8 cellular contexts compared by ENCODE assay signal in the genomic region with DNA sequence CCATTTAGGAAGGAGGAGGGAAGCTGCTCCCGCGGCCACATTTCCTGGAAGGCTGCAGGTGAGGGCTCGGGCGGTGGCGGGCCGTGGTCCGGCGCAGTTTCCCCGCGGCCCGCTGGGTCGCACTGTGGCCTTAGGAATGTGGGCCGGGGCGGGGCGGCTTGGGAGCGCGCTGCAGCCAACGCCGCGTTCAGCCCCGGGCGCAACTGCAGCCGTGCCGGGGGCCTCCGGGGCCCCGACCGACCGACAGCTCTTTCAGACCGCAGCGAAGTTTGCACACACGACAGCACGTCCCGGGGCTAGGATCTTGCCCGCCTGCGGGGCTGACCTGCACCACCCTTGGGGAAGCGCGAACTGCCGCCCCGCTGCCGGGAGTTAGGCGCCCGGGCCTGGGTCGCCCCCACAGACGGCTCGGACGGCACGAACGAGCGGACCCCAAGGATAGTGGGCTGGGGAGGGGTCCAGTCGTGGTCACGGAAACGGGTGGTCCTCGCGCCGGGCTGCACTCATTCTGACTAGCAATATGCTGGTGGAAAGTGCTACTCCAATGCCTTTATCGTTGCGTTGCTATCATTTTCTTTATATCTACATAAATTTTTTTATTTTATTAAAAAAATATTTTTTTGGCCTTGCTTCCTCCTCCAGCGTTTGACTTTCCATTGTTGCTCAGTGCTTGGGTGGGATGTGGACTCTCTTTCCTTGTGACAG.
DNase-seq lines count a peak whose midpoint lies in the region; TF ChIP-seq lines count a peak whose summit lies in the region.

No MANE protein-coding gene starts in this region.

- no peak overlapping the region; a peak in 1 of 7 replicates for H3K27ac Mint-ChIP-seq in H9

- no peak overlapping the region for H3K23ac ChIP-seq in H9 (ENCODE audit: insufficient read length, low read depth, low read length)

- H2BK12ac ChIP-seq in H9 (ENCODE audit: insufficient read length, low read depth, low read length) = no peak overlapping the region

- H2BK120ac ChIP-seq in H9 (ENCODE audit: low read depth, low read length, poor library complexity, severe bottlenecking) = no peak overlapping the region

- peak overlapping the region; percentile 73 for H3K4me2 ChIP-seq in H9 (ENCODE audit: insufficient read depth, insufficient read length, low read length)

- H4K5ac ChIP-seq in H9 (ENCODE audit: insufficient read length, low read depth, low read length) = no peak overlapping the region

- H2AK5ac ChIP-seq in H9 (ENCODE audit: insufficient read length, low read length) = no peak overlapping the region

- H4K20me1 ChIP-seq in H9 (ENCODE audit: control insufficient read depth, insufficient read depth, insufficient read length) = no peaks in the 10 kb centered on the region

- peak overlapping the region; percentile 49 to 73 for H3K4me3 Mint-ChIP-seq in H9

- peaks cover 7% of the 10 kb centered on the region for H3K23me2 ChIP-seq in H9 (ENCODE audit: insufficient read length, low read depth, low read length, poor library complexity, severe bottlenecking)

- peaks cover 16 to 17% of the 10 kb centered on the region in 2 experiments for H3K4me1 Mint-ChIP-seq in H9

- no peaks in the 10 kb centered on the region for H3K79me2 ChIP-seq in H9 (ENCODE audit: insufficient read depth, low read length)

- no peaks in the 10 kb centered on the region for H3K36me3 ChIP-seq in esophagus (ENCODE audit: control insufficient read depth in 2 of 2, insufficient read depth in 2 of 2, low read length in 1 of 2)

- peaks cover 15% of the 10 kb centered on the region for H3K27me3 Mint-ChIP-seq in H9 (ENCODE audit: low read depth)

- no peak overlapping the region for H3K9ac ChIP-seq in H9 (ENCODE audit: extremely low read depth, insufficient read length, low read length)

- H4K8ac ChIP-seq in H9 (replicated peaks; ENCODE audit: insufficient read length, low read depth, low read length) = no peak overlapping the region

- H3T11ph ChIP-seq in H9 (ENCODE audit: low read length) = no peak overlapping the region

- H3K4me1 ChIP-seq in H9 (ENCODE audit: insufficient read depth, low read length) = no peaks in the 10 kb centered on the region
- no peaks in the 10 kb centered on the region for H3K4me1 ChIP-seq in esophagus (ENCODE audit: control insufficient read depth in 2 of 2, insufficient read depth in 2 of 2, low read length in 1 of 2)
- peaks cover 12% of the 10 kb centered on the region for H3K4me1 ChIP-seq in mononuclear cell (ENCODE audit: insufficient read depth, low read length)

- H3K4me3 ChIP-seq in esophagus (ENCODE audit: low read depth in 1 of 2, low read length in 2 of 2) (peak overlapping the region; percentile 51 to 56), mononuclear cell (ENCODE audit: low read length) (peak overlapping the region; percentile 40)

- H2BK20ac ChIP-seq in H9 (ENCODE audit: low read depth, low read length, poor library complexity, severe bottlenecking) = no peak overlapping the region

- WGBS in H9 (ENCODE audit: extremely low coverage, insufficient read length, low lambda C conversion rate) = no CpG with 5 or more reads among the region's 58 CpGs
- 1 to 2% methylated on average over 58 of the region's 58 CpGs for WGBS in esophagus, 2 donors

- H4K91ac ChIP-seq in H9 (ENCODE audit: insufficient read length, low read depth, low read length) = no peak overlapping the region

- H3K27ac ChIP-seq in H9 (ENCODE audit: insufficient read length, low read depth, low read length) = no peak overlapping the region
- peak overlapping the region; percentile 34 to 40 for H3K27ac ChIP-seq in esophagus (ENCODE audit: low read depth in 2 of 2, low read length in 1 of 2)

- DNase-seq in AG20443 (ENCODE audit: low spot score) (peak; percentile 95), H9 (peak; percentile 85), NOMO-1 treated with DMSO at 0.1 percent for 48 hours (lab: John Stamatoyannopoulos, UW; ENCODE audit: unreplicated experiment) (peak; percentile 59), activated T-cell treated with anti-CD3 and anti-CD28 coated beads for 48 hours (ENCODE audit: low read depth) (peak; percentile 57), GF-D8 (lab: John Stamatoyannopoulos, UW) (no peak)
- DNase-seq in stimulated activated CD8-positive, alpha-beta memory T cell treated with anti-CD3 and anti-CD28 coated beads, Interleukin-15, amount 100 ng/mL, for 24 hours (ENCODE audit: low read depth) = peak; percentile 39

- H3K36me3 Mint-ChIP-seq in H9 (ENCODE audit: insufficient read depth in 1 of 3, low read depth in 3 of 3) = peaks cover 0 to 8% (median 0%) of the 10 kb centered on the region in 3 experiments; a peak in 4 of 7 replicates

- H3K79me1 ChIP-seq in H9 (ENCODE audit: insufficient read depth, low read depth, low read length, poor library complexity, severe bottlenecking) = no peaks in the 10 kb centered on the region

- no peaks in the 10 kb centered on the region for H3K9me3 ChIP-seq in H9 (ENCODE audit: control insufficient read depth, low read depth, low read length)
- no peaks in the 10 kb centered on the region for H3K9me3 ChIP-seq in esophagus (ENCODE audit: control insufficient read depth in 2 of 2, insufficient read depth in 1 of 2, low read depth in 1 of 2, low read length in 1 of 2)
- H3K9me3 ChIP-seq in mononuclear cell (ENCODE audit: low read depth, low read length) = no peaks in the 10 kb centered on the region

- no peak overlapping the region for H2BK5ac ChIP-seq in H9 (ENCODE audit: insufficient read length, low read length)

- no peaks in the 10 kb centered on the region for H3K27me3 ChIP-seq in H9 (ENCODE audit: insufficient read depth, low read length)
- no peaks in the 10 kb centered on the region for H3K27me3 ChIP-seq in esophagus (ENCODE audit: control insufficient read depth in 1 of 2, insufficient read depth in 2 of 2, low read length in 2 of 2)
- peaks cover 15% of the 10 kb centered on the region for H3K27me3 ChIP-seq in mononuclear cell (ENCODE audit: insufficient read depth, low read length)

- H3K9me3 Mint-ChIP-seq in H9 = peaks cover 0 to 7% of the 10 kb centered on the region in 2 experiments; a peak in 3 of 5 replicates

- no peak overlapping the region for H3K4ac ChIP-seq in H9 (ENCODE audit: low read depth, low read length)

- peak overlapping the region; percentile 52; the same call in 1 of the 2 replicates for H3K14ac ChIP-seq in H9 (ENCODE audit: insufficient read depth, low read length)

- H3K56ac ChIP-seq in H9 (ENCODE audit: insufficient read length, low read depth, low read length) = no peak overlapping the region

- peak overlapping the region; percentile 39 for H3K18ac ChIP-seq in H9 (ENCODE audit: insufficient read length, low read depth, low read length)

- peak overlapping the region; percentile 51 for H2AFZ ChIP-seq in H9 (ENCODE audit: low read length)

- no peak overlapping the region for H2BK15ac ChIP-seq in H9 (ENCODE audit: low read depth, low read length)

- TF ChIP-seq CTCF in H9 (conservative IDR thresholded peaks at IDR 0.05) = peak; percentile 97
